Comparison of ENCODE assay signal across 19 cellular contexts in genomic region chr3:157045238-157045860, GRCh38.
DNase-seq lines count a peak whose midpoint lies in the region; ATAC-seq, FAIRE-seq and TF ChIP-seq lines count a peak whose summit lies in the region.
"Had no signal": no experiment of that assay in that cellular context is flagged by ENCODE, and none has a peak within 500 bp of the region (broad histone marks: within the 10 kb centered on the region; RNA-seq: fewer than 3 reads in every experiment).

No MANE protein-coding gene starts in this region.

- H4K20me1 ChIP-seq in K562 (replicated peaks; ENCODE audit: control insufficient read depth, insufficient read depth, low read length): no peaks in the 10 kb centered on the region

- no peaks in the 10 kb centered on the region for H3K9me1 ChIP-seq in K562 (ENCODE audit: control insufficient read depth, insufficient read depth, low read length)

- POLR2A ChIA-PET in K562 (lab: Yijun Ruan, JAX): interaction anchor here (0.8 to 1.2 kb wide), 4 partner anchors 9 to 71 kb away, joined by 3 to 4 read pairs (median 3); no protein-coding TSS in a partner anchor

- H3K4me2 ChIP-seq in K562 (ENCODE audit: insufficient read depth, low read length) (peak overlapping the region; percentile 51), parathyroid adenoma (ENCODE audit: low read length) (no peak overlapping the region)

- no peaks in the 10 kb centered on the region for H3K27me3 ChIP-seq in H7 (ENCODE audit: control insufficient read depth, insufficient read depth, low read length)
- H3K27me3 ChIP-seq in K562 (ENCODE audit: control insufficient read depth in 2 of 2, insufficient read depth in 2 of 2, low read length in 2 of 2): no peaks in the 10 kb centered on the region
- H3K27me3 ChIP-seq in parathyroid adenoma (ENCODE audit: control insufficient read depth, insufficient read depth, low read length): no peaks in the 10 kb centered on the region
- H3K27me3 ChIP-seq: ascending aorta, colonic mucosa had no signal

- no TSS peak for BruUV-seq in K562 (replicated peaks; lab: Mats Ljungman, UMichigan)

- CTCF ChIA-PET in K562 (lab: Yijun Ruan, JAX; ENCODE audit: low intra/inter-chr PET ratio): no interaction called here

- no peak for TF ChIP-seq RAD21 in K562 (CRISPR knock-in tag; conservative IDR thresholded peaks at IDR 0.05 in 1 of 2, IDR thresholded peaks at IDR 0.05 in 1 of 2)

- DNase-seq in H7 (peak; percentile 50), K562 (ENCODE audit: extremely low read depth in 1 of 4, low spot score in 3 of 4) (peak in 2 of 4 experiments; percentile 15 to 57), iPS DF 19.7 (ENCODE audit: low read depth, low spot score) (peak; percentile 33), glomerular visceral epithelial cell (ENCODE audit: extremely low spot score) (no peak), GM19240 (ENCODE audit: insufficient read length, low spot score) (no peak)
- DNase-seq: activated CD4-positive, alpha-beta T cell treated with anti-CD3 and anti-CD28 coated beads for 36 hours; activated gamma-delta T cell; colonic mucosa; left colon; NCI-H1694; NCI-H446 treated with DMSO at 0.1 percent for 48 hours; psoas muscle had no signal

- TF ChIP-seq CTCF in K562 (IDR thresholded peaks at IDR 0.05 in 2 of 3, conservative IDR thresholded peaks at IDR 0.05 in 1 of 3; ENCODE audit: insufficient read depth in 2 of 3, low read depth in 1 of 3, low read length in 3 of 3): no peak
- no peak for TF ChIP-seq CTCF in parathyroid adenoma (IDR thresholded peaks at IDR 0.05)

- peak overlapping the region; percentile 76 for H2AFZ ChIP-seq in K562 (ENCODE audit: low read depth, low read length)
- H2AFZ ChIP-seq in parathyroid adenoma: no peak overlapping the region

- H3K4me1 ChIP-seq in K562 (replicated peaks in 1 of 2; ENCODE audit: control insufficient read depth in 2 of 2, insufficient read depth in 2 of 2, low read length in 2 of 2) (no peaks in the 10 kb centered on the region; a peak in 1 of 5 replicates), parathyroid adenoma (peaks cover 20% of the 10 kb centered on the region)
- H3K4me1 ChIP-seq: ascending aorta, colonic mucosa, HAP-1, psoas muscle had no signal

- TF ChIP-seq EP300 in K562 (IDR thresholded peaks at IDR 0.05; ENCODE audit: low read length): no peak

- H3K79me2 ChIP-seq in K562 (ENCODE audit: control insufficient read depth, insufficient read depth, low read length): no peaks in the 10 kb centered on the region
- no peaks in the 10 kb centered on the region for H3K79me2 ChIP-seq in parathyroid adenoma

- in situ Hi-C loops in K562 (cut with MboI): no loop called here

- no peak for FAIRE-seq in K562 (lab: Jason Lieb, UNC)
- FAIRE-seq: G401.6, GM12892 had no signal

- H3K9ac ChIP-seq in K562 (ENCODE audit: insufficient read depth in 1 of 2, low read depth in 2 of 2, low read length in 2 of 2): peak overlapping the region in 1 of 2 experiments; percentile 31; a peak in 1 of 4 replicates
- no peak overlapping the region for H3K9ac ChIP-seq in parathyroid adenoma

- ATAC-seq in K562 (peak; percentile 93), GM18861 (IDR thresholded peaks at IDR 0.05; ENCODE audit: unreplicated experiment) (no peak), HG03469 (IDR thresholded peaks at IDR 0.05; ENCODE audit: unreplicated experiment) (no peak)
- ATAC-seq: activated CD4-positive, alpha-beta T cell treated with anti-CD3 and anti-CD28 coated beads for 36 hours; left colon; psoas muscle had no signal

- intact Hi-C loops in K562 (cut with micrococcal nuclease): no loop called here

- WGBS in K562 (ENCODE audit: insufficient coverage, low coverage, missing lambda C conversion rate): 18% methylated on average over 12 of the region's 12 CpGs

- H3K9me3 ChIP-seq in K562 (replicated peaks; ENCODE audit: control insufficient read depth, insufficient read depth, low read depth, low read length) (no peaks in the 10 kb centered on the region), parathyroid adenoma (ENCODE audit: control insufficient read depth, low read length) (no peaks in the 10 kb centered on the region)
- H3K9me3 ChIP-seq: ascending aorta, colonic mucosa, HAP-1, psoas muscle had no signal

- no peak overlapping the region for H3K27ac ChIP-seq in K562 (ENCODE audit: extremely low read depth, low read depth, low read length)
- H3K27ac ChIP-seq in parathyroid adenoma: peak overlapping the region; percentile 46
- H3K27ac ChIP-seq: ascending aorta, colonic mucosa, psoas muscle had no signal

- H3K4me3 ChIP-seq in H7 (ENCODE audit: insufficient read depth, low read depth, low read length) (no peak overlapping the region), K562 (no peak overlapping the region), parathyroid adenoma (ENCODE audit: low read depth, low read length) (no peak overlapping the region)
- H3K4me3 ChIP-seq: ascending aorta, colonic mucosa, HAP-1, psoas muscle had no signal

- no peak for TF ChIP-seq POLR2A in K562 (conservative IDR thresholded peaks at IDR 0.05)

- no peaks in the 10 kb centered on the region for H3K36me3 ChIP-seq in H7 (replicated peaks; ENCODE audit: control insufficient read depth, insufficient read depth, low read length)
- H3K36me3 ChIP-seq in K562 (ENCODE audit: control insufficient read depth, insufficient read depth, low read length): no peaks in the 10 kb centered on the region
- no peaks in the 10 kb centered on the region for H3K36me3 ChIP-seq in parathyroid adenoma (ENCODE audit: control insufficient read depth, insufficient read depth, low read length)
- H3K36me3 ChIP-seq: ascending aorta, colonic mucosa, HAP-1 had no signal

TF ChIP-seq in K562, 482 proteins besides CTCF, POLR2A, EP300 and RAD21 (continues in another document):
- TF ChIP-seq BDP1 (IDR thresholded peaks at IDR 0.05; ENCODE audit: insufficient read depth, insufficient read length): no peak
- 0 out of 2 replicates have a peak, but pooled peaks have one; percentile 15 for TF ChIP-seq ZNF316 (IDR thresholded peaks at IDR 0.05)
- TF ChIP-seq ZNF436 (CRISPR knock-in tag; IDR thresholded peaks at IDR 0.05): no peak
- TF ChIP-seq NRF1 (conservative IDR thresholded peaks at IDR 0.05 in 1 of 2, IDR thresholded peaks at IDR 0.05 in 1 of 2): peak; percentile 27 to 50; a peak in 3 of 4 replicates
- TF ChIP-seq HNRNPL (IDR thresholded peaks at IDR 0.05; ENCODE audit: low read depth, low read length): no peak
- no peak for TF ChIP-seq MAX (CRISPR knock-in tag; IDR thresholded peaks at IDR 0.05)
- TF ChIP-seq RCOR1 (IDR thresholded peaks at IDR 0.05; ENCODE audit: borderline replicate concordance in 1 of 2, low read depth in 2 of 2, low read length in 2 of 2): peak in 1 of 2 experiments; percentile 64; a peak in 2 of 4 replicates
- TF ChIP-seq HNRNPH1 (optimal IDR thresholded peaks at IDR 0.05; ENCODE audit: low read depth, low read length): no peak
- no peak for TF ChIP-seq HMG20B (CRISPR knock-in tag; IDR thresholded peaks at IDR 0.05)
- TF ChIP-seq ZBTB1 (CRISPR knock-in tag; IDR thresholded peaks at IDR 0.05; ENCODE audit: borderline replicate concordance, low read depth): no peak
- peak; percentile 70 for TF ChIP-seq PKNOX1 (IDR thresholded peaks at IDR 0.05)
- TF ChIP-seq MECOM (CRISPR knock-in tag; IDR thresholded peaks at IDR 0.05): peak; percentile 70
- TF ChIP-seq CCAR2 (IDR thresholded peaks at IDR 0.05; ENCODE audit: low read depth, low read length): no peak
- TF ChIP-seq PATZ1 (CRISPR knock-in tag; IDR thresholded peaks at IDR 0.05; ENCODE audit: borderline replicate concordance): no peak
- no peak for TF ChIP-seq TEAD4 (IDR thresholded peaks at IDR 0.05; ENCODE audit: low read length)
- no peak for TF ChIP-seq TEAD4 (CRISPR knock-in tag; IDR thresholded peaks at IDR 0.05; ENCODE audit: borderline replicate concordance)

Comparison
In these comparisons a context has a peak if more than half of its experiments do, and no peak if none do; other contexts are left out.
1. DNase-seq: peak in H7 (single experiment) and iPS DF 19.7 (single experiment); none in glomerular visceral epithelial cell (single experiment) and GM19240 (single experiment).